8 cellular contexts compared by ENCODE assay signal in the genomic region with DNA sequence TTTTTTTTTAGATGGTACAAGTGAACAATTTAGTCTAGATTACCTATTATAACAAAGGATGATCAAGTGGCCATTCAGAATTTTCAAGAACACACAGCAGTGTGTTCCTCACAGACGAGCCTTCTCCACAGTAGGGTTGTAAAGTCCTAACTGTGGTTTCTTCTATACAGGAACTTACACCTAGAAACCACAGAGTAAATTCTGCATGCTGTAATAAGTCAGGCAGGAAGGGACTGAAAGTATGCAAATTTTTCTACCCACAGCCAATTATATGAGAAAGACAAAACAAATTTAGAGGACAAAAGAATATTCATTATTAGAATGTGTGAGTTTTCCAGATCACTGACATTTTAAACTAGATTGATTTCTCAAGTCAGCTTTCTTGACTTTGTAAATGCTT.
DNase-seq lines count a peak whose midpoint lies in the region; ATAC-seq and TF ChIP-seq lines count a peak whose summit lies in the region.

No MANE protein-coding gene starts in this region.

- H3K4me1 Mint-ChIP-seq in endodermal cell: peaks cover 28% of the 10 kb centered on the region

- H3K27me3 Mint-ChIP-seq in endodermal cell (ENCODE audit: insufficient read depth): no peaks in the 10 kb centered on the region

- no peak overlapping the region for H3K4me3 Mint-ChIP-seq in endodermal cell

- no peak for TF ChIP-seq CTCF in endodermal cell (conservative IDR thresholded peaks at IDR 0.05)

- no peaks in the 10 kb centered on the region for H3K9me3 Mint-ChIP-seq in endodermal cell

- WGBS in endodermal cell (ENCODE audit: insufficient coverage in 1 of 2, insufficient read length in 1 of 2), 2 experiments: 81% methylated on average over 1 of the region's 1 CpG; no CpG with 5 or more reads in 1 of the 2 experiments

- no peaks in the 10 kb centered on the region for H3K4me1 ChIP-seq in endodermal cell (ENCODE audit: control insufficient read depth, insufficient read depth, low read length)

- H3K4me3 ChIP-seq in endodermal cell (ENCODE audit: low read length) (no peak overlapping the region), H7 (ENCODE audit: insufficient read depth, low read depth, low read length) (no peak overlapping the region)

- in situ Hi-C loops in KBM-7 (cut with MboI; ENCODE audit: low pct_unique_long_range_greater_than_20kb, low sequenced_read_pairs): no loop called here

- ATAC-seq in GM18498 (IDR thresholded peaks at IDR 0.05; ENCODE audit: unreplicated experiment) (peak; percentile 100), GM21723 (IDR thresholded peaks at IDR 0.05; ENCODE audit: unreplicated experiment) (peak; percentile 99)

- no peak overlapping the region for H3K27ac ChIP-seq in endodermal cell (ENCODE audit: low read depth, low read length)

- H3K36me3 Mint-ChIP-seq in endodermal cell (ENCODE audit: low read depth): peaks cover 8% of the 10 kb centered on the region

- H3K9me3 ChIP-seq in endodermal cell (ENCODE audit: control insufficient read depth, low read length): no peaks in the 10 kb centered on the region

- H3K36me3 ChIP-seq in endodermal cell (ENCODE audit: control insufficient read depth, insufficient read depth, low read length): no peaks in the 10 kb centered on the region
- H3K36me3 ChIP-seq in H7 (replicated peaks; ENCODE audit: control insufficient read depth, insufficient read depth, low read length): no peaks in the 10 kb centered on the region

- no peaks in the 10 kb centered on the region for H3K27me3 ChIP-seq in endodermal cell (ENCODE audit: control insufficient read depth, insufficient read depth, low read length, poor library complexity, severe bottlenecking)
- H3K27me3 ChIP-seq in H7 (ENCODE audit: control insufficient read depth, insufficient read depth, low read length): no peaks in the 10 kb centered on the region

- H3K27ac Mint-ChIP-seq in endodermal cell: peak overlapping the region; percentile 4

- DNase-seq in KBM-7 (peak; percentile 69), endodermal cell (no peak), iPS-NIHi7 (ENCODE audit: extremely low spot score) (no peak), H7 (no peak), SW480 (ENCODE audit: low spot score) (no peak), GM19240 (ENCODE audit: insufficient read length, low spot score) (no peak)

- H3K9ac ChIP-seq in endodermal cell (ENCODE audit: extremely low read depth, low read length, poor library complexity, severe bottlenecking): no peak overlapping the region
